1 cellular context compared by ENCODE assay signal in genomic region chr1:42924249-42925131, GRCh38.
A peak's percentile ranks its signal among the peaks of the same experiment; 100 is the strongest.
TF ChIP-seq lines count a peak whose summit lies in the region.

No MANE protein-coding gene starts in this region.

TF ChIP-seq in Ishikawa, 13 proteins besides CTCF, POLR2A, EP300 and RAD21 (continued from another document):
- TF ChIP-seq REST (IDR thresholded peaks at IDR 0.05; ENCODE audit: low read depth) = peak; percentile 11; the same call in 1 of the 2 replicates
- TF ChIP-seq CREB1 (IDR thresholded peaks at IDR 0.05; ENCODE audit: low read depth) = peak; percentile 47
